In genomic region chr15:64688770-64689169, GRCh38 we compare ENCODE assay signal across 18 cellular contexts.
DNase-seq lines count a peak whose midpoint lies in the region; TF ChIP-seq lines count a peak whose summit lies in the region.
"Had no signal": no experiment of that assay in that cellular context is flagged by ENCODE, and none has a peak within 500 bp of the region (broad histone marks: within the 10 kb centered on the region; RNA-seq: fewer than 3 reads in every experiment).

No MANE protein-coding gene starts in this region.

- intact Hi-C loops in left ventricle myocardium inferior (cut with micrococcal nuclease): no loop called here
- intact Hi-C loops in cardiac septum (cut with DNase I): loop anchor here (5.0 to 10.0 kb wide), 2 partner anchors 124 to 484 kb away; no protein-coding TSS in a partner anchor
- intact Hi-C loops in uterus (cut with DNase I; ENCODE audit: low total_unique reads): no loop called here

- H4K20me1 ChIP-seq in neural progenitor cell (ENCODE audit: low read depth): peaks cover 72% of the 10 kb centered on the region

- no peak overlapping the region for H3K4me3 Mint-ChIP-seq in neural progenitor cell
- H3K4me3 Mint-ChIP-seq: stimulated activated memory B cell treated with anti-CD40 and anti-IgM and Interleukin-4, amounts not matched to agents 10 μg/mL and 1 μg/mL and 100 μg/mL, for 72 hours had no signal

- H3K4me1 ChIP-seq in left ventricle myocardium inferior: peaks cover 75% of the 10 kb centered on the region
- no peaks in the 10 kb centered on the region for H3K4me1 ChIP-seq in ectodermal cell (ENCODE audit: control insufficient read depth, insufficient read depth, low read length)
- no peaks in the 10 kb centered on the region for H3K4me1 ChIP-seq in neural progenitor cell
- H3K4me1 ChIP-seq in uterus: peaks cover 4 to 33% of the 10 kb centered on the region in 2 donors

- H3K4me3 ChIP-seq in left ventricle myocardium inferior (no peak overlapping the region), ectodermal cell (ENCODE audit: insufficient read depth, low read depth, low read length) (no peak overlapping the region), neural progenitor cell (no peak overlapping the region), uterus (no peak overlapping the region)
- H3K4me3 ChIP-seq: coronary artery had no signal

- H3K36me3 ChIP-seq in left ventricle myocardium inferior: peaks cover 67% of the 10 kb centered on the region
- H3K36me3 ChIP-seq in ectodermal cell (ENCODE audit: control insufficient read depth, insufficient read depth, low read length): peaks cover 40% of the 10 kb centered on the region
- peaks cover 12% of the 10 kb centered on the region for H3K36me3 ChIP-seq in neural progenitor cell
- H3K36me3 ChIP-seq in uterus: no peaks in the 10 kb centered on the region

- H3K27ac ChIP-seq in left ventricle myocardium inferior (replicated peaks): peak overlapping the region; percentile 61
- peak overlapping the region; percentile 12 for H3K27ac ChIP-seq in ectodermal cell (ENCODE audit: insufficient read depth, low read depth, low read length, poor library complexity, severe bottlenecking)
- H3K27ac ChIP-seq in neural progenitor cell: no peak overlapping the region
- peak overlapping the region; percentile 53 to 64 for H3K27ac ChIP-seq in uterus
- H3K27ac ChIP-seq: coronary artery had no signal

- peaks cover 6% of the 10 kb centered on the region for H3K27me3 Mint-ChIP-seq in neural progenitor cell (ENCODE audit: insufficient read depth, low read depth)
- H3K27me3 Mint-ChIP-seq: stimulated activated memory B cell treated with anti-CD40 and anti-IgM and Interleukin-4, amounts not matched to agents 10 μg/mL and 1 μg/mL and 100 μg/mL, for 72 hours had no signal

- H3K9me3 ChIP-seq in left ventricle myocardium inferior (replicated peaks) (no peaks in the 10 kb centered on the region), ectodermal cell (ENCODE audit: control insufficient read depth, low read length) (no peaks in the 10 kb centered on the region), neural progenitor cell (ENCODE audit: low read depth) (no peaks in the 10 kb centered on the region), uterus (no peaks in the 10 kb centered on the region)

- DNase-seq in left ventricle myocardium inferior: no peak
- no peak for DNase-seq in cardiac septum (ENCODE audit: low spot score)
- DNase-seq in neural progenitor cell (ENCODE audit: low spot score): no peak
- DNase-seq in uterus: no peak
- DNase-seq in NCI-H2107 treated with DMSO at 0.1 percent for 48 hours (lab: John Stamatoyannopoulos, UW; ENCODE audit: unreplicated experiment): no peak
- DNase-seq in SKM-1 treated with dmso at 0.1 percent for 144 hours (lab: John Stamatoyannopoulos, UW; ENCODE audit: unreplicated experiment): no peak
- no peak for DNase-seq in dermis blood vessel endothelial cell
- DNase-seq: amygdala, erythroblast, mesenchymal stem cell, NCI-H1092 treated with DMSO at 0.1 percent for 48 hours, NCI-H526 treated with DMSO at 0.1 percent for 48 hours, occipital lobe, OCI-M1, small intestine had no signal

- no peak overlapping the region for H3K9ac ChIP-seq in neural progenitor cell

- TF ChIP-seq POLR2A in uterus (IDR thresholded peaks at IDR 0.05): no peak

- TF ChIP-seq CTCF in left ventricle myocardium inferior (IDR thresholded peaks at IDR 0.05; ENCODE audit: borderline replicate concordance) (no peak), neural progenitor cell (IDR thresholded peaks at IDR 0.05) (no peak), uterus (IDR thresholded peaks at IDR 0.05) (no peak)

- H2AFZ ChIP-seq in neural progenitor cell (replicated peaks): no peak overlapping the region

- H3K27ac Mint-ChIP-seq in neural progenitor cell: peak overlapping the region; percentile 60
- H3K27ac Mint-ChIP-seq: stimulated activated memory B cell treated with anti-CD40 and anti-IgM and Interleukin-4, amounts not matched to agents 10 μg/mL and 1 μg/mL and 100 μg/mL, for 72 hours had no signal

- H3K27me3 ChIP-seq in left ventricle myocardium inferior (ENCODE audit: low read depth) (no peaks in the 10 kb centered on the region), ectodermal cell (ENCODE audit: control insufficient read depth, insufficient read depth, low read length, poor library complexity, severe bottlenecking) (no peaks in the 10 kb centered on the region), neural progenitor cell (no peaks in the 10 kb centered on the region), uterus (no peaks in the 10 kb centered on the region)

- peaks cover 34% of the 10 kb centered on the region for H3K36me3 Mint-ChIP-seq in neural progenitor cell

- no peak overlapping the region for H3K4me2 ChIP-seq in neural progenitor cell

- H3K9me3 Mint-ChIP-seq in neural progenitor cell: no peaks in the 10 kb centered on the region
- H3K9me3 Mint-ChIP-seq: stimulated activated memory B cell treated with anti-CD40 and anti-IgM and Interleukin-4, amounts not matched to agents 10 μg/mL and 1 μg/mL and 100 μg/mL, for 72 hours had no signal

- peaks cover 71% of the 10 kb centered on the region for H3F3A ChIP-seq in neural progenitor cell (ENCODE audit: low read depth)

- H3K79me2 ChIP-seq in neural progenitor cell (ENCODE audit: low read depth): peaks cover 30% of the 10 kb centered on the region

- 91% methylated on average over 3 of the region's 3 CpGs for WGBS in ectodermal cell, 2 experiments

- peaks cover 31% of the 10 kb centered on the region for H3K4me1 Mint-ChIP-seq in neural progenitor cell
